ENCODE assay signal across 10 cellular contexts in the genomic region with DNA sequence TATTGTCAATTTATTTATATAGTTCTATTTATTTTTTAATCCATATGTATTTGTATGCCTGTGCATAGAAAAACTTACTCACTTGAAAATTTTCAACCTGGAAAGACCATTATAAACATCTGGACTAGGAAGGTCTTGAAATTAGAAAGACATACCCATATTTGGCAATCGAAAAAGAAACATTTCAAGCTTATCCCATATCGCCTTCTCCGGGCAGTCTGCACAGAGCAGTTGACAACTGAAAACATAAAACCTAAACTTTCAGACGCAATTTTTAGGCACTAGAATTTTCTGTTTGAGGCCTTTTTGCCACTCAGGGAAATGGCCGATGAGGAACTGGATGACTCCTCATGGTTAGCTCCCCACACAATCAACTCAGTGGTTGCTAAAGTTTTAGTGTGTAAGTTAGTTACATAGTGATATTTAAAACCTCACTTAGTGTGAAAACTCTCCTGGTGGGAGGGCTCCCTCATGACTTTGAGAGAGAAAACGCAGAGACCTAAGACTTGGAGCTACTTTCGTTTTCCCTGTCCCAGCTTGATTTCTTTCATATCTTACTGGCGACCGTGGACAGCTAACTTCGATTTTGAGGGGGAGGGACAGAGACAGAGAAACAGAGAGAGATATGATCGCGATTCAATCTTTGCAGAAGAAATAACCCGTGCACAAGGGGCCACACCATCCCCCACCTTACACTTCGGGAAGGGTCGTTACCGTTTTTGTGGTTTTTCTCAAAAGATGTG. TPM values are rescaled to one million over a fixed set of nuclear protein-coding genes. Genes with fewer than 3 reads are reported as not detected.
A peak's percentile ranks its signal among the peaks of the same experiment; 100 is the strongest.
DNase-seq lines count a peak whose midpoint lies in the region; ATAC-seq and TF ChIP-seq lines count a peak whose summit lies in the region.
"Had no signal": no experiment of that assay in that cellular context is flagged by ENCODE, and none has a peak within 500 bp of the region (broad histone marks: within the 10 kb centered on the region; RNA-seq: fewer than 3 reads in every experiment).

No MANE protein-coding gene starts in this region.

- no peak overlapping the region for H2BK5ac ChIP-seq in mesendoderm (ENCODE audit: low read length)

- H3K23ac ChIP-seq in mesendoderm (ENCODE audit: low read length) = no peak overlapping the region

- no peaks in the 10 kb centered on the region for H3K79me2 ChIP-seq in mesendoderm (ENCODE audit: control insufficient read depth, insufficient read depth, low read length)

- H3K79me1 ChIP-seq in mesendoderm (ENCODE audit: low read length) = no peaks in the 10 kb centered on the region

- no peak overlapping the region for H3K27ac ChIP-seq in mesendoderm (ENCODE audit: low read depth, low read length)

- H3K9me3 Mint-ChIP-seq in activated T-helper 1 cell treated with anti-CD3 and anti-CD28 coated beads, Interleukin-12 subunit alpha, Interleukin-12 subunit beta, Interleukin-2, Interleukin-4 antibody, amounts not matched to agents 30 ng/mL and 10 ng/mL and 1 ng/mL, durations not matched to agents 14 hours and 24 hours and 36 hours = no peaks in the 10 kb centered on the region

- no peaks in the 10 kb centered on the region for H3K36me3 ChIP-seq in mesendoderm (ENCODE audit: control insufficient read depth, insufficient read depth, low read length)

- no peak overlapping the region for H4K5ac ChIP-seq in mesendoderm (ENCODE audit: low read length)

- peak overlapping the region; percentile 78 for H3K4me3 Mint-ChIP-seq in activated T-helper 1 cell treated with anti-CD3 and anti-CD28 coated beads, Interleukin-12 subunit alpha, Interleukin-12 subunit beta, Interleukin-2, Interleukin-4 antibody, amounts not matched to agents 30 ng/mL and 10 ng/mL and 1 ng/mL, durations not matched to agents 14 hours and 24 hours and 36 hours

- peaks cover 68% of the 10 kb centered on the region for H3K27me3 ChIP-seq in mesendoderm (ENCODE audit: insufficient read depth, low read length, poor library complexity)

- H4K8ac ChIP-seq in mesendoderm (ENCODE audit: low read depth, low read length) = no peak overlapping the region

- H3K4me1 Mint-ChIP-seq in activated T-helper 1 cell treated with anti-CD3 and anti-CD28 coated beads, Interleukin-12 subunit alpha, Interleukin-12 subunit beta, Interleukin-2, Interleukin-4 antibody, amounts not matched to agents 30 ng/mL and 10 ng/mL and 1 ng/mL, durations not matched to agents 14 hours and 24 hours and 36 hours (ENCODE audit: low read depth) = peaks cover 20% of the 10 kb centered on the region

- WGBS in mesendoderm (ENCODE audit: extremely low coverage, insufficient coverage, low lambda C conversion rate) = no CpG with 5 or more reads among the region's 16 CpGs

- ATAC-seq in GM18520 (IDR thresholded peaks at IDR 0.05; ENCODE audit: unreplicated experiment) = no peak

- in situ Hi-C loops in G401 (cut with HindIII; ENCODE audit: low sequenced_read_pairs) = no loop called here

- peaks cover 2% of the 10 kb centered on the region for H3K36me3 Mint-ChIP-seq in activated T-helper 1 cell treated with anti-CD3 and anti-CD28 coated beads, Interleukin-12 subunit alpha, Interleukin-12 subunit beta, Interleukin-2, Interleukin-4 antibody, amounts not matched to agents 30 ng/mL and 10 ng/mL and 1 ng/mL, durations not matched to agents 14 hours and 24 hours and 36 hours (ENCODE audit: low read depth)

- H3K27ac Mint-ChIP-seq in activated T-helper 1 cell treated with anti-CD3 and anti-CD28 coated beads, Interleukin-12 subunit alpha, Interleukin-12 subunit beta, Interleukin-2, Interleukin-4 antibody, amounts not matched to agents 30 ng/mL and 10 ng/mL and 1 ng/mL, durations not matched to agents 14 hours and 24 hours and 36 hours = no peak overlapping the region

- H2BK15ac ChIP-seq in mesendoderm (replicated peaks; ENCODE audit: low read depth) = no peak overlapping the region

- H3K4me3 ChIP-seq in AG10803 (ENCODE audit: low read length) (peak overlapping the region; percentile 58), HFF-Myc (replicated peaks; ENCODE audit: low read depth, low read length) (peak overlapping the region; percentile 39), mesendoderm (ENCODE audit: low read length) (no peak overlapping the region)

- H2AK5ac ChIP-seq in mesendoderm (ENCODE audit: low read length) = no peak overlapping the region

- H3K4me1 ChIP-seq in mesendoderm (ENCODE audit: control insufficient read depth, low read depth, low read length) = peaks cover 7% of the 10 kb centered on the region

- intact Hi-C loops in activated T-helper 1 cell treated with anti-CD3 and anti-CD28 coated beads, Interleukin-12 subunit alpha, Interleukin-12 subunit beta, Interleukin-2, Interleukin-4 antibody, amounts not matched to agents 30 ng/mL and 10 ng/mL and 1 ng/mL, durations not matched to agents 14 hours and 24 hours and 36 hours (cut with micrococcal nuclease) = loop anchor here (2.0 kb wide), 2 partner anchors 682 to 846 kb away; no protein-coding TSS in a partner anchor

- H3K9ac ChIP-seq in mesendoderm (ENCODE audit: low read length) = no peak overlapping the region

- H3K4me2 ChIP-seq in mesendoderm (ENCODE audit: low read length) = peak overlapping the region; percentile 31

- no peak for DNase-seq in AG10803 (ENCODE audit: low read depth)
- no peak for DNase-seq in HFF-Myc (ENCODE audit: extremely low read depth, low read depth)
- DNase-seq in activated T-helper 1 cell treated with anti-CD3 and anti-CD28 coated beads, Interleukin-12 subunit alpha, Interleukin-12 subunit beta, Interleukin-2, Interleukin-4 antibody, amounts not matched to agents 30 ng/mL and 10 ng/mL and 1 ng/mL, durations not matched to agents 14 hours and 24 hours and 36 hours (ENCODE audit: low spot score) = no peak
- DNase-seq in mesendoderm = no peak
- no peak for DNase-seq in NCI-H2171 (lab: John Stamatoyannopoulos, UW)
- no peak for DNase-seq in G401 (ENCODE audit: low spot score)
- DNase-seq in T1000 (lab: John Stamatoyannopoulos, UW) = no peak

- H3K56ac ChIP-seq in mesendoderm (ENCODE audit: low read length) = no peak overlapping the region

- H2BK120ac ChIP-seq in mesendoderm (ENCODE audit: low read depth, low read length) = no peak overlapping the region

- peaks cover 83% of the 10 kb centered on the region for H3K27me3 Mint-ChIP-seq in activated T-helper 1 cell treated with anti-CD3 and anti-CD28 coated beads, Interleukin-12 subunit alpha, Interleukin-12 subunit beta, Interleukin-2, Interleukin-4 antibody, amounts not matched to agents 30 ng/mL and 10 ng/mL and 1 ng/mL, durations not matched to agents 14 hours and 24 hours and 36 hours (ENCODE audit: insufficient read depth)

- no peak overlapping the region for H3K4ac ChIP-seq in mesendoderm (ENCODE audit: low read depth, low read length)

- no peak overlapping the region for H3K18ac ChIP-seq in mesendoderm (ENCODE audit: low read length)

- TF ChIP-seq CTCF in AG10803 (conservative IDR thresholded peaks at IDR 0.05; ENCODE audit: low read length) (no peak), HFF-Myc (IDR thresholded peaks at IDR 0.05; ENCODE audit: low read depth, low read length, missing control alignments) (no peak)

RNA-seq across cellular contexts. Expression of gene HOXD12, which starts 3.2 kb away (rescaled TPM):
- total RNA-seq in activated T-helper 1 cell treated with anti-CD3 and anti-CD28 coated beads, Interleukin-12 subunit alpha, Interleukin-12 subunit beta, Interleukin-2, Interleukin-4 antibody, amounts not matched to agents 30 ng/mL and 10 ng/mL and 1 ng/mL, durations not matched to agents 14 hours and 24 hours and 36 hours = not detected in 2 replicates
- polyA plus RNA-seq in mesendoderm (2013, experiment 1 of 2) = not detected
- polyA plus RNA-seq in mesendoderm (2013, experiment 2 of 2) = not detected
- not detected in 2 replicates for total RNA-seq in G401 (2014; rRNA removed; shearing (Covaris generic))
- total RNA-seq: left lobe of liver; T-helper 2 cell treated with Interferon-gamma antibody and Interleukin-4, amounts not matched to agents 100 ng/mL and 5 ng/mL, for 36 hours had no signal

RNA-seq across cellular contexts. Expression of gene HOXD13, which starts 3.9 kb away (rescaled TPM):
- not detected in 2 replicates for total RNA-seq in activated T-helper 1 cell treated with anti-CD3 and anti-CD28 coated beads, Interleukin-12 subunit alpha, Interleukin-12 subunit beta, Interleukin-2, Interleukin-4 antibody, amounts not matched to agents 30 ng/mL and 10 ng/mL and 1 ng/mL, durations not matched to agents 14 hours and 24 hours and 36 hours
- polyA plus RNA-seq in mesendoderm (2013, experiment 1 of 2) = 0.18 TPM
- polyA plus RNA-seq in mesendoderm (2013, experiment 2 of 2) = 0.10 TPM
- 0.43 TPM in 1 of 2 replicates, not detected in the other for total RNA-seq in G401 (2014; rRNA removed; shearing (Covaris generic))
- total RNA-seq: left lobe of liver; T-helper 2 cell treated with Interferon-gamma antibody and Interleukin-4, amounts not matched to agents 100 ng/mL and 5 ng/mL, for 36 hours had no signal

RNA-seq across cellular contexts. Expression of gene HOXD11, which starts 10.7 kb away (rescaled TPM):
- total RNA-seq in activated T-helper 1 cell treated with anti-CD3 and anti-CD28 coated beads, Interleukin-12 subunit alpha, Interleukin-12 subunit beta, Interleukin-2, Interleukin-4 antibody, amounts not matched to agents 30 ng/mL and 10 ng/mL and 1 ng/mL, durations not matched to agents 14 hours and 24 hours and 36 hours = not detected in 2 replicates
- polyA plus RNA-seq in mesendoderm (2013, experiment 1 of 2) = 0.08 TPM
- polyA plus RNA-seq in mesendoderm (2013, experiment 2 of 2) = 0.08 TPM
- not detected in 2 replicates for total RNA-seq in G401 (2014; rRNA removed; shearing (Covaris generic))
- total RNA-seq: left lobe of liver; T-helper 2 cell treated with Interferon-gamma antibody and Interleukin-4, amounts not matched to agents 100 ng/mL and 5 ng/mL, for 36 hours had no signal

RNA-seq across cellular contexts. Expression of gene EVX2, which starts 12.7 kb away (rescaled TPM):
- not detected in 2 replicates for total RNA-seq in activated T-helper 1 cell treated with anti-CD3 and anti-CD28 coated beads, Interleukin-12 subunit alpha, Interleukin-12 subunit beta, Interleukin-2, Interleukin-4 antibody, amounts not matched to agents 30 ng/mL and 10 ng/mL and 1 ng/mL, durations not matched to agents 14 hours and 24 hours and 36 hours
- polyA plus RNA-seq in mesendoderm (2013, experiment 1 of 2) = 0.01 TPM
- not detected for polyA plus RNA-seq in mesendoderm (2013, experiment 2 of 2)
- total RNA-seq in G401 (2014; rRNA removed; shearing (Covaris generic)) = not detected in 2 replicates
- total RNA-seq: left lobe of liver; T-helper 2 cell treated with Interferon-gamma antibody and Interleukin-4, amounts not matched to agents 100 ng/mL and 5 ng/mL, for 36 hours had no signal

RNA-seq across cellular contexts. Expression of gene HOXD10, which starts 20.2 kb away (rescaled TPM):
- total RNA-seq in activated T-helper 1 cell treated with anti-CD3 and anti-CD28 coated beads, Interleukin-12 subunit alpha, Interleukin-12 subunit beta, Interleukin-2, Interleukin-4 antibody, amounts not matched to agents 30 ng/mL and 10 ng/mL and 1 ng/mL, durations not matched to agents 14 hours and 24 hours and 36 hours = not detected in 2 replicates
- polyA plus RNA-seq in mesendoderm (2013, experiment 1 of 2) = not detected
- not detected for polyA plus RNA-seq in mesendoderm (2013, experiment 2 of 2)
- not detected in 2 replicates for total RNA-seq in G401 (2014; rRNA removed; shearing (Covaris generic))
- total RNA-seq: left lobe of liver; T-helper 2 cell treated with Interferon-gamma antibody and Interleukin-4, amounts not matched to agents 100 ng/mL and 5 ng/mL, for 36 hours had no signal
